9 cellular contexts compared by ENCODE assay signal in genomic region chr16:1494129-1494640, GRCh38. TPM values are rescaled to one million over a fixed set of nuclear protein-coding genes. Genes with fewer than 3 reads are reported as not detected.
DNase-seq lines count a peak whose midpoint lies in the region; ATAC-seq and TF ChIP-seq lines count a peak whose summit lies in the region.
"Had no signal": no experiment of that assay in that cellular context is flagged by ENCODE, and none has a peak within 500 bp of the region (broad histone marks: within the 10 kb centered on the region; RNA-seq: fewer than 3 reads in every experiment).

No MANE protein-coding gene starts in this region.

- H3K36me3 ChIP-seq in BLaER1 (peaks cover 50% of the 10 kb centered on the region), HEK293 (ENCODE audit: control insufficient read depth in 2 of 2, insufficient read depth in 1 of 2, low read length in 2 of 2) (peaks cover 7 to 49% of the 10 kb centered on the region in 2 experiments; a peak in 2 of 3 replicates), prostate gland (peaks cover 0 to 10% of the 10 kb centered on the region in 2 donors)

- TF ChIP-seq POLR2A in prostate gland (IDR thresholded peaks at IDR 0.05) = no peak

- 25% methylated on average over 20 of the region's 25 CpGs for WGBS in prostate gland

- intact Hi-C loops in activated B cell treated with CpG ODN at 0.5 μM for 24 hours (cut with micrococcal nuclease) = no loop called here
- intact Hi-C loops in Right ventricle myocardium superior (cut with DNase I) = loop anchor here (5.0 to 10.0 kb wide), 2 partner anchors 53 to 121 kb away; partner anchors contain the start of genes CRAMP1 and IFT140
- intact Hi-C loops in prostate gland (cut with DNase I) = loop anchor here (5.0 kb wide), 1 partner anchor 118 kb away; the partner anchor contains the start of genes CRAMP1 and IFT140

- H3K4me3 ChIP-seq in BLaER1 = peak overlapping the region; percentile 96
- peak overlapping the region; percentile 77 for H3K4me3 ChIP-seq in HEK293 (ENCODE audit: low read depth, low read length)
- peak overlapping the region; percentile 71 to 85 for H3K4me3 ChIP-seq in prostate gland

- H3K27ac Mint-ChIP-seq in activated B cell treated with CpG ODN at 0.5 μM for 24 hours = peak overlapping the region; percentile 80

- CTCF ChIA-PET in HEK293 (lab: Yijun Ruan, JAX) = interaction anchor here (0.7 kb wide), 1 partner anchor 206 kb away, joined by 4 read pairs; no protein-coding TSS in a partner anchor
- CTCF ChIA-PET in activated B cell treated with CpG ODN at 0.5 μM for 24 hours (lab: Charles Lee) = no interaction called here

- peaks cover 18% of the 10 kb centered on the region for H3K4me1 Mint-ChIP-seq in activated B cell treated with CpG ODN at 0.5 μM for 24 hours

- peak overlapping the region; percentile 95 for H3K4me2 ChIP-seq in BLaER1

- peak; percentile 93 for TF ChIP-seq CTCF in HEK293 (tag by site-specific recombination; IDR thresholded peaks at IDR 0.05)
- TF ChIP-seq CTCF in activated B cell treated with CpG ODN at 0.5 μM for 24 hours (IDR thresholded peaks at IDR 0.05) = no peak
- peak in 3 of 4 experiments; percentile 35 to 74 (median 67) for TF ChIP-seq CTCF in prostate gland (IDR thresholded peaks at IDR 0.05)

- no peaks in the 10 kb centered on the region for H3K27me3 Mint-ChIP-seq in activated B cell treated with CpG ODN at 0.5 μM for 24 hours

- H3K27me3 ChIP-seq in BLaER1 (no peaks in the 10 kb centered on the region), prostate gland (replicated peaks; ENCODE audit: insufficient read depth) (no peaks in the 10 kb centered on the region)

- H3K9me3 ChIP-seq in BLaER1 = no peaks in the 10 kb centered on the region
- H3K9me3 ChIP-seq in HEK293 (ENCODE audit: control insufficient read depth, insufficient read depth, low read depth, low read length) = no peaks in the 10 kb centered on the region
- H3K9me3 ChIP-seq in prostate gland = no peaks in the 10 kb centered on the region

- peak overlapping the region; percentile 98 for H3K9ac ChIP-seq in BLaER1

- peak overlapping the region; percentile 97 for H3K27ac ChIP-seq in BLaER1
- peak overlapping the region; percentile 73; the same call in 1 of the 2 replicates for H3K27ac ChIP-seq in HEK293 (ENCODE audit: extremely low read depth, low read depth, low read length)
- H3K27ac ChIP-seq in prostate gland = peak overlapping the region; percentile 75 to 83

- peaks cover 33% of the 10 kb centered on the region for H3K4me1 ChIP-seq in BLaER1
- 0 out of 2 replicates have a peak, but pooled peaks cover 2% of the 10 kb centered on the region for H3K4me1 ChIP-seq in HEK293 (ENCODE audit: control insufficient read depth, insufficient read depth, low read length)
- H3K4me1 ChIP-seq in prostate gland (replicated peaks) = peaks cover 8% of the 10 kb centered on the region

- H3K36me3 Mint-ChIP-seq in activated B cell treated with CpG ODN at 0.5 μM for 24 hours (ENCODE audit: low read depth) = peaks cover 34% of the 10 kb centered on the region

- H3K4me3 Mint-ChIP-seq in activated B cell treated with CpG ODN at 0.5 μM for 24 hours = peak overlapping the region; percentile 97

- DNase-seq in activated B cell treated with CpG ODN at 0.5 μM for 24 hours = no peak
- DNase-seq in Right ventricle myocardium superior = peak; percentile 80
- peak; percentile 61 for DNase-seq in prostate gland (ENCODE audit: low spot score)
- no peak for DNase-seq in DMS114 treated with DMSO at 0.1 percent for 48 hours (lab: John Stamatoyannopoulos, UW; ENCODE audit: unreplicated experiment)

- no peaks in the 10 kb centered on the region for H3K9me3 Mint-ChIP-seq in activated B cell treated with CpG ODN at 0.5 μM for 24 hours

- peaks cover 56% of the 10 kb centered on the region for H4K20me1 ChIP-seq in BLaER1

- ATAC-seq in activated B cell treated with CpG ODN at 0.5 μM for 24 hours (ENCODE audit: low read depth) (no peak), Right ventricle myocardium superior (ENCODE audit: poor library complexity) (peak; percentile 77), GM18517 (IDR thresholded peaks at IDR 0.05; ENCODE audit: unreplicated experiment) (no peak), GM19328 (IDR thresholded peaks at IDR 0.05; ENCODE audit: unreplicated experiment) (no peak)

- POLR2A ChIA-PET in HEK293 (lab: Yijun Ruan, JAX) (interaction anchor here (1.3 kb wide), 1 partner anchor 152 kb away, joined by 4 read pairs; no protein-coding TSS in a partner anchor), activated B cell treated with CpG ODN at 0.5 μM for 24 hours (lab: Charles Lee) (interaction anchor here (1.6 to 3.6 kb wide), 7 partner anchors 14 to 116 kb away, joined by 6 to 52 read pairs (median 16); partner anchors contain the start of gene UQCC4)

TF ChIP-seq in HEK293, 187 proteins besides CTCF, POLR2A, EP300 and RAD21 (continues in another document):
- no peak for TF ChIP-seq ZNF488 (tag by site-specific recombination; IDR thresholded peaks at IDR 0.05)
- TF ChIP-seq ZNF623 (tag by site-specific recombination; IDR thresholded peaks at IDR 0.05) = no peak
- TF ChIP-seq, protein P1, sequence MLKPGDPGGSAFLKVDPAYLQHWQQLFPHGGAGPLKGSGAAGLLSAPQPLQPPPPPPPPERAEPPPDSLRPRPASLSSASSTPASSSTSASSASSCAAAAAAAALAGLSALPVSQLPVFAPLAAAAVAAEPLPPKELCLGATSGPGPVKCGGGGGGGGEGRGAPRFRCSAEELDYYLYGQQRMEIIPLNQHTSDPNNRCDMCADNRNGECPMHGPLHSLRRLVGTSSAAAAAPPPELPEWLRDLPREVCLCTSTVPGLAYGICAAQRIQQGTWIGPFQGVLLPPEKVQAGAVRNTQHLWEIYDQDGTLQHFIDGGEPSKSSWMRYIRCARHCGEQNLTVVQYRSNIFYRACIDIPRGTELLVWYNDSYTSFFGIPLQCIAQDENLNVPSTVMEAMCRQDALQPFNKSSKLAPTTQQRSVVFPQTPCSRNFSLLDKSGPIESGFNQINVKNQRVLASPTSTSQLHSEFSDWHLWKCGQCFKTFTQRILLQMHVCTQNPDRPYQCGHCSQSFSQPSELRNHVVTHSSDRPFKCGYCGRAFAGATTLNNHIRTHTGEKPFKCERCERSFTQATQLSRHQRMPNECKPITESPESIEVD (tag by site-specific recombination; IDR thresholded peaks at IDR 0.05) = no peak
- TF ChIP-seq ZFHX2 (tag by site-specific recombination; conservative IDR thresholded peaks at IDR 0.05) = 0 out of 2 replicates have a peak, but pooled peaks have one; percentile 8
- TF ChIP-seq, protein P2, sequence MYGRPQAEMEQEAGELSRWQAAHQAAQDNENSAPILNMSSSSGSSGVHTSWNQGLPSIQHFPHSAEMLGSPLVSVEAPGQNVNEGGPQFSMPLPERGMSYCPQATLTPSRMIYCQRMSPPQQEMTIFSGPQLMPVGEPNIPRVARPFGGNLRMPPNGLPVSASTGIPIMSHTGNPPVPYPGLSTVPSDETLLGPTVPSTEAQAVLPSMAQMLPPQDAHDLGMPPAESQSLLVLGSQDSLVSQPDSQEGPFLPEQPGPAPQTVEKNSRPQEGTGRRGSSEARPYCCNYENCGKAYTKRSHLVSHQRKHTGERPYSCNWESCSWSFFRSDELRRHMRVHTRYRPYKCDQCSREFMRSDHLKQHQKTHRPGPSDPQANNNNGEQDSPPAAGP (tag by site-specific recombination; IDR thresholded peaks at IDR 0.05) = no peak
- TF ChIP-seq, protein P3, sequence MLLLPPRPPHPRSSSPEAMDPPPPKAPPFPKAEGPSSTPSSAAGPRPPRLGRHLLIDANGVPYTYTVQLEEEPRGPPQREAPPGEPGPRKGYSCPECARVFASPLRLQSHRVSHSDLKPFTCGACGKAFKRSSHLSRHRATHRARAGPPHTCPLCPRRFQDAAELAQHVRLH (tag by site-specific recombination; IDR thresholded peaks at IDR 0.05) = no peak
- no peak for TF ChIP-seq ZNF521 (tag by site-specific recombination; IDR thresholded peaks at IDR 0.05)
- no peak for TF ChIP-seq ZXDB (tag by site-specific recombination; IDR thresholded peaks at IDR 0.05)
- no peak for TF ChIP-seq ZBTB44 (tag by site-specific recombination; IDR thresholded peaks at IDR 0.05)

RNA-seq across cellular contexts. Expression of gene TELO2, which starts 1.0 kb away (rescaled TPM):
- total RNA-seq in activated B cell treated with CpG ODN at 0.5 μM for 24 hours (72.9 and 78.8 TPM in 2 replicates), Right ventricle myocardium superior (18.8 TPM), prostate gland (10 to 100 TPM; 35.1 to 53.5 TPM)

RNA-seq across cellular contexts. Expression of gene PTX4, which starts 5.4 kb away (rescaled TPM):
- total RNA-seq in activated B cell treated with CpG ODN at 0.5 μM for 24 hours (not detected in 2 replicates), Right ventricle myocardium superior (0.16 TPM), prostate gland (1 to 10 TPM in 1 of 2 donors, not detected in 1; 2.2 TPM)
- total RNA-seq: T-helper 2 cell treated with Interferon-gamma antibody and Interleukin-4, amounts not matched to agents 100 ng/mL and 5 ng/mL, for 36 hours had no signal

RNA-seq across cellular contexts. Expression of gene CLCN7, which starts 19.4 kb away (rescaled TPM):
- 127 and 144 TPM in 2 replicates for total RNA-seq in activated B cell treated with CpG ODN at 0.5 μM for 24 hours
- total RNA-seq in Right ventricle myocardium superior = 45.0 TPM
- 100 to 1,000 TPM in 1 of 2 donors, 10 to 100 TPM in 1; 51.9 to 108 TPM for total RNA-seq in prostate gland

RNA-seq across cellular contexts. Expression of gene TMEM204, which starts 39.3 kb away (rescaled TPM):
- total RNA-seq in activated B cell treated with CpG ODN at 0.5 μM for 24 hours (0.18 TPM in 1 of 2 replicates, not detected in the other), Right ventricle myocardium superior (28.9 TPM), prostate gland (10 to 100 TPM; 20.7 to 33.9 TPM)

RNA-seq across cellular contexts. Expression of gene CCDC154, which starts 49.8 kb away (rescaled TPM):
- total RNA-seq in activated B cell treated with CpG ODN at 0.5 μM for 24 hours = 5.1 and 6.7 TPM in 2 replicates
- 0.81 TPM for total RNA-seq in Right ventricle myocardium superior
- 1 to 10 TPM in 1 of 2 donors, not detected in 1; 5.7 TPM for total RNA-seq in prostate gland

Comparison
In these comparisons a context has a peak if more than half of its experiments do, and no peak if none do; other contexts are left out.
1. DNase-seq: peak in Right ventricle myocardium superior (single experiment) and prostate gland (single experiment); none in activated B cell treated with CpG ODN at 0.5 μM for 24 hours (single experiment) and DMS114 treated with DMSO at 0.1 percent for 48 hours (single experiment).
2. Peak in every context shown above with its lines, with median percentiles within 50 percentile points of each other: H3K27ac ChIP-seq and H3K4me3 ChIP-seq.